In genomic region chr9:77161191-77161590, GRCh38 we compare ENCODE assay signal across 28 cellular contexts.
"Had no signal": no experiment of that assay in that cellular context is flagged by ENCODE, and none has a peak within 500 bp of the region (broad histone marks: within the 10 kb centered on the region; RNA-seq: fewer than 3 reads in every experiment).

No MANE protein-coding gene starts in this region.

- H3K27me3 ChIP-seq: gastroesophageal sphincter, heart left ventricle, hepatocyte, pancreas, suprapubic skin, vagina had no signal

- ATAC-seq: esophagus mucosa; left colon; mucosa of descending colon; natural killer cell treated with Interleukin-12 subunit alpha and Interleukin-12 subunit beta and Interleukin-15 and Interleukin-18, amount 100 ng/mL, for 72 hours; pancreas; sciatic nerve; stimulated activated naive CD8-positive, alpha-beta T cell treated with anti-CD3 and anti-CD28 coated beads, Interleukin-15, amount 100 ng/mL, for 72 hours had no signal

- H3K79me2 ChIP-seq: hepatocyte had no signal

- H2AFZ ChIP-seq: hepatocyte had no signal

- H3K9me3 ChIP-seq: gastroesophageal sphincter, heart left ventricle, mucosa of descending colon, neutrophil, pancreas, suprapubic skin, vagina had no signal

- H3K27ac Mint-ChIP-seq: mesothelial cell of epicardium; naive B cell; natural killer cell treated with Interleukin-12 subunit alpha and Interleukin-12 subunit beta and Interleukin-15 and Interleukin-18, amount 100 ng/mL, for 72 hours; stimulated activated naive CD8-positive, alpha-beta T cell treated with anti-CD3 and anti-CD28 coated beads, Interleukin-15, amount 100 ng/mL, for 72 hours had no signal

- H3K9me3 Mint-ChIP-seq: mesothelial cell of epicardium; naive B cell; natural killer cell treated with Interleukin-12 subunit alpha and Interleukin-12 subunit beta and Interleukin-15 and Interleukin-18, amount 100 ng/mL, for 72 hours; stimulated activated naive CD8-positive, alpha-beta T cell treated with anti-CD3 and anti-CD28 coated beads, Interleukin-15, amount 100 ng/mL, for 72 hours had no signal

- H3K4me2 ChIP-seq: hepatocyte, smooth muscle cell had no signal

- H3K4me1 ChIP-seq: gastroesophageal sphincter had no signal

- H3K4me3 ChIP-seq: dorsolateral prefrontal cortex, gastroesophageal sphincter, heart left ventricle, hepatocyte, lung, mucosa of descending colon, pancreas, smooth muscle cell, suprapubic skin, vagina had no signal

- H3K4me1 Mint-ChIP-seq: naive B cell; stimulated activated naive CD8-positive, alpha-beta T cell treated with anti-CD3 and anti-CD28 coated beads, Interleukin-15, amount 100 ng/mL, for 72 hours had no signal

- H3K36me3 ChIP-seq: gastroesophageal sphincter, heart left ventricle, neutrophil, pancreas, suprapubic skin, vagina had no signal

- H3K27ac ChIP-seq: dorsolateral prefrontal cortex, gastroesophageal sphincter, heart left ventricle, hepatocyte, neutrophil, pancreas, suprapubic skin, vagina had no signal

- DNase-seq: dorsolateral prefrontal cortex; effector CD4-positive, alpha-beta T cell; foreskin fibroblast; kidney; left colon; mesenchymal stem cell; mucosa of descending colon; naive B cell; pancreas; stimulated activated CD4-positive, alpha-beta T cell treated with anti-CD3 and anti-CD28 coated beads, Interleukin-12 subunit alpha, Interleukin-12 subunit beta, amount 100 ng/mL, for 4 hours; stimulated activated CD4-positive, alpha-beta T cell treated with anti-CD3 and anti-CD28 coated beads, Interleukin-1b, Interleukin-23, amount 100 ng/mL, for 48 hours; stimulated activated CD4-positive, alpha-beta T cell treated with anti-CD3 and anti-CD28 coated beads, Interleukin-4, amount 100 ng/mL, for 1 hour; stimulated activated CD8-positive, alpha-beta memory T cell treated with anti-CD3 and anti-CD28 coated beads, Interleukin-4, amount 100 ng/mL, for 48 hours; stimulated activated naive CD4-positive, alpha-beta T cell; stimulated activated naive CD8-positive, alpha-beta T cell treated with anti-CD3 and anti-CD28 coated beads, Interleukin-15, amount 100 ng/mL, for 72 hours; trophoblast cell had no signal

- H3K4me3 Mint-ChIP-seq: mesothelial cell of epicardium; naive B cell; natural killer cell treated with Interleukin-12 subunit alpha and Interleukin-12 subunit beta and Interleukin-15 and Interleukin-18, amount 100 ng/mL, for 72 hours; stimulated activated naive CD8-positive, alpha-beta T cell treated with anti-CD3 and anti-CD28 coated beads, Interleukin-15, amount 100 ng/mL, for 72 hours had no signal

- H3K36me3 Mint-ChIP-seq: mesothelial cell of epicardium; naive B cell; natural killer cell treated with Interleukin-12 subunit alpha and Interleukin-12 subunit beta and Interleukin-15 and Interleukin-18, amount 100 ng/mL, for 72 hours had no signal
